ENCODE assay signal across 8 cellular contexts in the genomic region with DNA sequence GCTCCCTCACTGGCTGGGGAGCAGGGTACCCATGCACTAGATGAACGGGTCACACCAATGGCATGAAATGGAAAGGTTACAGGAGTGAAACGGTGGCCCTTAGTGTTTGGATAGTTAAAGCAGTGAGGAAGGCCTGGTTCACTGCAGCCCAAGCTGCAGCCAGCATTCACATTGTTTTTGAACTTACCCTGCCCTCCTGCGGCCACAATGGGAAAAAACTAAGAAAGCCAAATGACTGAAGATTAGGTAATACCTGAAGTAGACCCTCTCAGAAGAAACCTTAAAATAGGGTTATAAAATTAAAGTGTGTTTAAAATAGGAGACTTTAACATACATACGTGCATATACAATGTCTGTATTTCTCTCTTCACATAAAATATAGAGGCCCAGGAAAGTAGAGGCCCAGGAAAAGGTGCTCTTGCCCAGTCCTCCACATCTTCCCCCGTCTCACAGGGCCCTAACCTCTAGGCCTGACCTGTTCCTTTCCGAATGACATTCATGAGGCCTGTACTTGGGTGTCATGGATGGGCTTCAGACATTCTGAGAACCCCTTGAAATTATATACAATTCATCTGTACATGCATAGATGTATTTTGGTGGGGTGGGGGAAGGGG. TPM values are rescaled to one million over a fixed set of nuclear protein-coding genes. Genes with fewer than 3 reads are reported as not detected.
DNase-seq lines count a peak whose midpoint lies in the region; ATAC-seq and TF ChIP-seq lines count a peak whose summit lies in the region.

No MANE protein-coding gene starts in this region.

- peaks cover 39% of the 10 kb centered on the region for H3K4me1 Mint-ChIP-seq in CD14-positive monocyte
- peaks cover 8 to 35% (median 15%) of the 10 kb centered on the region in 7 donors for H3K4me1 Mint-ChIP-seq in naive thymus-derived CD4-positive, alpha-beta T cell

- no peak for TF ChIP-seq POLR2A in esophagus squamous epithelium (IDR thresholded peaks at IDR 0.05)

- peak overlapping the region; percentile 73 for H2AFZ ChIP-seq in OCI-LY7 (ENCODE audit: low read length)

- H3K4me2 ChIP-seq in OCI-LY7 (ENCODE audit: low read length) = no peak overlapping the region

- H3K4me3 ChIP-seq in OCI-LY7 (ENCODE audit: low read depth, low read length, poor library complexity, severe bottlenecking) (no peak overlapping the region), esophagus squamous epithelium (no peak overlapping the region)
- no peak overlapping the region for H3K4me3 ChIP-seq in naive thymus-derived CD4-positive, alpha-beta T cell (ENCODE audit: low read length)

- intact Hi-C loops in CD14-positive monocyte (cut with micrococcal nuclease) (loop anchor here (2.0 to 10.0 kb wide), 3 partner anchors 35 to 105 kb away; a partner anchor contains a TSS), OCI-LY7 (cut with micrococcal nuclease; ENCODE audit: unreplicated experiment) (loop anchor here (1.0 to 5.0 kb wide), 5 partner anchors 40 to 340 kb away; a partner anchor contains a TSS), esophagus squamous epithelium (cut with DNase I) (loop anchor here (10.0 kb wide), 1 partner anchor 103 kb away; a partner anchor contains a TSS)
- intact Hi-C loops in naive thymus-derived CD4-positive, alpha-beta T cell (cut with micrococcal nuclease) = loop anchor here (1.0 to 5.0 kb wide), 15 partner anchors 33 to 763 kb away; a partner anchor contains a TSS

- H3K36me3 Mint-ChIP-seq in CD14-positive monocyte = no peaks in the 10 kb centered on the region
- no peaks in the 10 kb centered on the region for H3K36me3 Mint-ChIP-seq in naive thymus-derived CD4-positive, alpha-beta T cell

- H3K27ac Mint-ChIP-seq in CD14-positive monocyte = peak overlapping the region in 2 of 7 donors; percentile 46 to 69
- peak overlapping the region in 1 of 9 donors; percentile 30 for H3K27ac Mint-ChIP-seq in naive thymus-derived CD4-positive, alpha-beta T cell

- POLR2A ChIA-PET in OCI-LY7 (lab: Charles Lee) = interaction anchor here (0.6 to 3.0 kb wide), 9 partner anchors 10 to 406 kb away, joined by 3 to 15 read pairs (median 3); a partner anchor contains a TSS
- POLR2A ChIA-PET in naive thymus-derived CD4-positive, alpha-beta T cell (lab: Charles Lee) = interaction anchor here (0.7 to 4.0 kb wide), 9 partner anchors 33 to 253 kb away, joined by 3 to 26 read pairs (median 3); a partner anchor contains a TSS

- H3K9me3 Mint-ChIP-seq in CD14-positive monocyte = no peaks in the 10 kb centered on the region
- no peaks in the 10 kb centered on the region for H3K9me3 Mint-ChIP-seq in naive thymus-derived CD4-positive, alpha-beta T cell

- WGBS in esophagus squamous epithelium, 2 donors = 18 to 20% methylated on average over 6 of the region's 6 CpGs

- H3K9me3 ChIP-seq in OCI-LY7 (ENCODE audit: low read length) (no peaks in the 10 kb centered on the region), esophagus squamous epithelium (no peaks in the 10 kb centered on the region)
- H3K9me3 ChIP-seq in naive thymus-derived CD4-positive, alpha-beta T cell (ENCODE audit: control insufficient read depth in 2 of 3, low read length in 3 of 3) = no peaks in the 10 kb centered on the region

- H4K20me1 ChIP-seq in OCI-LY7 (ENCODE audit: insufficient read depth, low read length) = no peaks in the 10 kb centered on the region

- H3K27ac ChIP-seq in OCI-LY7 (ENCODE audit: low read depth, low read length, poor library complexity, severe bottlenecking) = no peak overlapping the region
- no peak overlapping the region for H3K27ac ChIP-seq in esophagus squamous epithelium
- H3K27ac ChIP-seq in naive thymus-derived CD4-positive, alpha-beta T cell (ENCODE audit: low read depth, low read length) = no peak overlapping the region

- peak; percentile 83 for TF ChIP-seq CTCF in CD14-positive monocyte (IDR thresholded peaks at IDR 0.05)
- peak; percentile 92 for TF ChIP-seq CTCF in OCI-LY7 (conservative IDR thresholded peaks at IDR 0.05; ENCODE audit: low read length)
- peak; percentile 44 to 72 (median 54) for TF ChIP-seq CTCF in esophagus squamous epithelium (IDR thresholded peaks at IDR 0.05)

- H3K4me3 Mint-ChIP-seq in CD14-positive monocyte = no peak overlapping the region
- no peak overlapping the region for H3K4me3 Mint-ChIP-seq in naive thymus-derived CD4-positive, alpha-beta T cell

- BruUV-seq in OCI-LY7 (replicated peaks; lab: Mats Ljungman, UMichigan) = no TSS peak

- CTCF ChIA-PET in OCI-LY7 (lab: Charles Lee; ENCODE audit: unreplicated experiment) = interaction anchor here (0.7 to 1.1 kb wide), 4 partner anchors 12 to 338 kb away, joined by 3 to 4 read pairs (median 3); no protein-coding TSS in a partner anchor
- CTCF ChIA-PET in naive thymus-derived CD4-positive, alpha-beta T cell (lab: Charles Lee) = interaction anchor here (0.6 to 5.6 kb wide), 12 partner anchors 11 to 338 kb away, joined by 3 to 59 read pairs (median 4); a partner anchor contains a TSS

- peaks cover 0 to under 1% (median 0%) of the 10 kb centered on the region in 3 donors for H3K27me3 Mint-ChIP-seq in CD14-positive monocyte (ENCODE audit: low read depth in 3 of 3)
- H3K27me3 Mint-ChIP-seq in naive thymus-derived CD4-positive, alpha-beta T cell = peaks cover 8 to 26% (median 17%) of the 10 kb centered on the region in 5 donors

- ATAC-seq in GM19324 (IDR thresholded peaks at IDR 0.05; ENCODE audit: low FRiP score, unreplicated experiment) = peak; percentile 74
- ATAC-seq in naive thymus-derived CD4-positive, alpha-beta T cell = peak; percentile 85

- DNase-seq in CD14-positive monocyte (ENCODE audit: low spot score) (peak; percentile 60), HUDEP-2 (lab: John Stamatoyannopoulos, UW; ENCODE audit: unreplicated experiment in 76 of 76) (peak in 55 of 76 experiments; percentile 2 to 70 (median 36)), OCI-LY7 (ENCODE audit: low spot score) (peak; percentile 73), activated T-cell treated with anti-CD3 and anti-CD28 coated beads for 4 hours (peak; percentile 35), esophagus squamous epithelium (lab: John Stamatoyannopoulos, UW) (no peak), superior temporal gyrus (ENCODE audit: extremely low spot score) (peak; percentile 75)
- peak; percentile 27 to 74 (median 63) for DNase-seq in naive thymus-derived CD4-positive, alpha-beta T cell

- H3K4me1 ChIP-seq in OCI-LY7 (ENCODE audit: insufficient read depth, low read length, poor library complexity, severe bottlenecking) (peaks cover 6% of the 10 kb centered on the region), esophagus squamous epithelium (no peaks in the 10 kb centered on the region)
- no peaks in the 10 kb centered on the region for H3K4me1 ChIP-seq in naive thymus-derived CD4-positive, alpha-beta T cell (ENCODE audit: control insufficient read depth in 2 of 2, insufficient read depth in 2 of 2, low read length in 2 of 2)

- H3K36me3 ChIP-seq in OCI-LY7 (ENCODE audit: insufficient read depth, low read length) (no peaks in the 10 kb centered on the region), esophagus squamous epithelium (no peaks in the 10 kb centered on the region)
- H3K36me3 ChIP-seq in naive thymus-derived CD4-positive, alpha-beta T cell (ENCODE audit: control insufficient read depth in 2 of 3, insufficient read depth in 3 of 3, low read length in 3 of 3) = no peaks in the 10 kb centered on the region

- H3K79me2 ChIP-seq in OCI-LY7 (ENCODE audit: insufficient read depth, low read depth, low read length) = no peaks in the 10 kb centered on the region

- no peaks in the 10 kb centered on the region for H3K9me2 ChIP-seq in OCI-LY7 (ENCODE audit: insufficient read depth, low read length)

- peaks cover 0 to 45% (median 0%) of the 10 kb centered on the region in 4 donors for H3K27me3 ChIP-seq in esophagus squamous epithelium
- H3K27me3 ChIP-seq in naive thymus-derived CD4-positive, alpha-beta T cell (ENCODE audit: control insufficient read depth in 2 of 2, insufficient read depth in 2 of 2, low read length in 2 of 2) = no peaks in the 10 kb centered on the region

RNA-seq across cellular contexts. Expression of a gene that starts 33.3 kb away (rescaled TPM):
- polyA plus RNA-seq in CD14-positive monocyte = 10 to 100 TPM; 49.3 to 53.6 TPM
- 13.4 and 19.3 TPM in 2 replicates for total RNA-seq in OCI-LY7 (2014; rRNA removed; shearing (Covaris generic))
- total RNA-seq in OCI-LY7 (2022) (9.5 and 9.7 TPM in 2 replicates), esophagus squamous epithelium (1 to 10 TPM in 2 of 4 donors, under 1 TPM in 1, not detected in 1; 0.88 to 6.7 (median 3.0) TPM)
- 10 to 100 TPM in 4 of 5 experiments, 1 to 10 TPM in 1; 7.0 to 39.5 (median 32.9) TPM for total RNA-seq in naive thymus-derived CD4-positive, alpha-beta T cell
- polyA plus RNA-seq in naive thymus-derived CD4-positive, alpha-beta T cell = 10 to 100 TPM; 11.8 to 24.2 TPM

RNA-seq across cellular contexts. Expression of a gene that starts 34.0 kb away (rescaled TPM):
- polyA plus RNA-seq in CD14-positive monocyte = 10 to 100 TPM; 18.2 to 18.5 TPM
- 0.72 and 0.98 TPM in 2 replicates for total RNA-seq in OCI-LY7 (2014; rRNA removed; shearing (Covaris generic))
- 0.21 and 0.79 TPM in 2 replicates for total RNA-seq in OCI-LY7 (2022)
- 1 to 10 TPM in 2 of 4 donors, under 1 TPM in 1, not detected in 1; 0.48 to 4.3 (median 3.2) TPM for total RNA-seq in esophagus squamous epithelium
- 1 to 10 TPM in 2 of 5 experiments, under 1 TPM in 3; 0.50 to 6.9 (median 0.81) TPM for total RNA-seq in naive thymus-derived CD4-positive, alpha-beta T cell
- polyA plus RNA-seq in naive thymus-derived CD4-positive, alpha-beta T cell = under 1 TPM in 1 of 2 donors, not detected in 1; 0.17 TPM

RNA-seq across cellular contexts. Expression of a gene that starts 58.0 kb away (rescaled TPM):
- polyA plus RNA-seq in CD14-positive monocyte = 10 to 100 TPM; 11.3 to 15.0 TPM
- total RNA-seq in OCI-LY7 (2014; rRNA removed; shearing (Covaris generic)) = 54.8 and 60.4 TPM in 2 replicates
- total RNA-seq in OCI-LY7 (2022) (50.7 and 59.4 TPM in 2 replicates), esophagus squamous epithelium (10 to 100 TPM; 16.9 to 25.8 (median 22.0) TPM)
- total RNA-seq in naive thymus-derived CD4-positive, alpha-beta T cell = 10 to 100 TPM; 16.9 to 46.2 (median 37.7) TPM
- polyA plus RNA-seq in naive thymus-derived CD4-positive, alpha-beta T cell = 10 to 100 TPM; 22.4 to 22.6 TPM

RNA-seq across cellular contexts. Expression of a gene that starts 58.3 kb away (rescaled TPM):
- 100 to 1,000 TPM; 130 to 149 TPM for polyA plus RNA-seq in CD14-positive monocyte
- total RNA-seq in OCI-LY7 (2014; rRNA removed; shearing (Covaris generic)) = 163 and 188 TPM in 2 replicates
- total RNA-seq in OCI-LY7 (2022) (121 and 122 TPM in 2 replicates), esophagus squamous epithelium (100 to 1,000 TPM in 2 of 4 donors, 10 to 100 TPM in 2; 79.9 to 142 (median 105) TPM)
- 100 to 1,000 TPM; 121 to 160 (median 144) TPM for total RNA-seq in naive thymus-derived CD4-positive, alpha-beta T cell
- polyA plus RNA-seq in naive thymus-derived CD4-positive, alpha-beta T cell = 10 to 100 TPM; 69.7 to 73.6 TPM
